Comparison of ENCODE assay signal across 20 cellular contexts in genomic region chr20:21280496-21281016, GRCh38. TPM values are rescaled to one million over a fixed set of nuclear protein-coding genes. Genes with fewer than 3 reads are reported as not detected.
A peak's percentile ranks its signal among the peaks of the same experiment; 100 is the strongest.
DNase-seq lines count a peak whose midpoint lies in the region; ATAC-seq and TF ChIP-seq lines count a peak whose summit lies in the region.
"Had no signal": no experiment of that assay in that cellular context is flagged by ENCODE, and none has a peak within 500 bp of the region (broad histone marks: within the 10 kb centered on the region; RNA-seq: fewer than 3 reads in every experiment).

No MANE protein-coding gene starts in this region.

- no peaks in the 10 kb centered on the region for H3K9me3 ChIP-seq in neuronal stem cell (replicated peaks in 1 of 2; ENCODE audit: control insufficient read depth in 2 of 2, insufficient read depth in 1 of 2, low read depth in 1 of 2, low read length in 2 of 2)
- H3K9me3 ChIP-seq: lower lobe of right lung, thyroid gland had no signal

- in situ Hi-C loops in GM13977 (cut with MboI; ENCODE audit: low pct_unique_long_range_greater_than_20kb, low sequenced_read_pairs, unreplicated experiment): no loop called here

- WGBS in neuronal stem cell (ENCODE audit: extremely low coverage in 2 of 2, insufficient read length in 2 of 2, insufficient replicate concordance in 1 of 2), 2 donors: no CpG with 5 or more reads among the region's 3 CpGs

- no peak overlapping the region for H3K27ac ChIP-seq in neuronal stem cell (replicated peaks; ENCODE audit: low read length)
- H3K27ac ChIP-seq: brain microvascular endothelial cell, gastroesophageal sphincter, lower lobe of right lung, thyroid gland had no signal

- H2BK5ac ChIP-seq in neuronal stem cell (ENCODE audit: low read length): no peak overlapping the region

- no peak overlapping the region for H2AFZ ChIP-seq in neuronal stem cell (ENCODE audit: low read length)

- peak overlapping the region; percentile 65 for H2AK5ac ChIP-seq in neuronal stem cell (ENCODE audit: low read depth, low read length)

- DNase-seq in neuronal stem cell (ENCODE audit: low spot score) (no peak), hippocampal formation (lab: John Stamatoyannopoulos, UW) (no peak), GM13977 (ENCODE audit: low spot score) (no peak), hypothalamus (lab: John Stamatoyannopoulos, UW) (no peak)
- DNase-seq in activated T-cell treated with anti-CD3 and anti-CD28 coated beads, Interleukin-2, amount 50 U/mL, for 1 hour: no peak
- DNase-seq: AML-193; brain microvascular endothelial cell; dermis blood vessel endothelial cell; erythroblast; lower lobe of right lung; MV-4-11; NCI-H2029; NCI-H510A; stimulated activated CD4-positive, alpha-beta T cell treated with anti-CD3 and anti-CD28 coated beads, Interleukin-2, amount 100 ng/mL, for 48 hours; SW 1271; thyroid gland had no signal

- H3K79me1 ChIP-seq in neuronal stem cell (ENCODE audit: low read depth, low read length): no peaks in the 10 kb centered on the region

- H3K4me1 ChIP-seq in neuronal stem cell (ENCODE audit: control insufficient read depth in 2 of 2, insufficient read depth in 1 of 2, low read depth in 1 of 2, low read length in 2 of 2): peaks cover 0 to 3% of the 10 kb centered on the region in 2 donors
- H3K4me1 ChIP-seq: gastroesophageal sphincter, lower lobe of right lung, thyroid gland had no signal

- peaks cover 0 to 14% (median 3%) of the 10 kb centered on the region in 3 experiments for H3K27me3 ChIP-seq in neuronal stem cell (ENCODE audit: control insufficient read depth in 3 of 3, insufficient read depth in 3 of 3, low read depth in 1 of 3, low read length in 3 of 3)
- H3K27me3 ChIP-seq: brain microvascular endothelial cell, thyroid gland had no signal

- H3K14ac ChIP-seq in neuronal stem cell (ENCODE audit: low read length): no peak overlapping the region

- no peak for TF ChIP-seq CTCF in GM13977 (IDR thresholded peaks at IDR 0.05; ENCODE audit: extremely low read depth, insufficient read depth, missing control alignments)

- H2BK15ac ChIP-seq in neuronal stem cell (ENCODE audit: low read length): no peak overlapping the region

- no peak overlapping the region for H3K9ac ChIP-seq in neuronal stem cell (ENCODE audit: low read depth, low read length, poor library complexity)

- no peak overlapping the region for H3K4me2 ChIP-seq in neuronal stem cell (ENCODE audit: insufficient read depth, low read length, poor library complexity, severe bottlenecking)

- peak overlapping the region in 1 of 2 donors; percentile 12 for H3K4me3 ChIP-seq in neuronal stem cell (ENCODE audit: low read length in 2 of 2)
- H3K4me3 ChIP-seq: gastroesophageal sphincter, lower lobe of right lung, thyroid gland had no signal

- no peak overlapping the region for H2BK12ac ChIP-seq in neuronal stem cell (ENCODE audit: low read length)

- peaks cover 0 to 2% of the 10 kb centered on the region in 2 donors for H3K36me3 ChIP-seq in neuronal stem cell (replicated peaks in 1 of 2; ENCODE audit: control insufficient read depth in 2 of 2, insufficient read depth in 2 of 2, low read length in 2 of 2)
- H3K36me3 ChIP-seq: brain microvascular endothelial cell, gastroesophageal sphincter, lower lobe of right lung, thyroid gland had no signal

- peak overlapping the region; percentile 22 for H3K23ac ChIP-seq in neuronal stem cell (ENCODE audit: low read depth, low read length, poor library complexity)

- ATAC-seq in GM18502 (IDR thresholded peaks at IDR 0.05; ENCODE audit: poor library complexity, unreplicated experiment) (peak; percentile 72), GM21390 (IDR thresholded peaks at IDR 0.05; ENCODE audit: unreplicated experiment) (peak; percentile 79), HG03103 (IDR thresholded peaks at IDR 0.05; ENCODE audit: low read depth, unreplicated experiment) (peak; percentile 61)
- ATAC-seq: gastroesophageal sphincter, lower lobe of right lung had no signal

- no peak overlapping the region for H2BK120ac ChIP-seq in neuronal stem cell (ENCODE audit: low read depth, low read length)

- no peak overlapping the region for H3K4ac ChIP-seq in neuronal stem cell (ENCODE audit: low read length)

- H3K18ac ChIP-seq in neuronal stem cell (ENCODE audit: low read length): no peak overlapping the region

- peak overlapping the region; percentile 29 for H4K8ac ChIP-seq in neuronal stem cell (ENCODE audit: low read depth, low read length)

- H4K91ac ChIP-seq in neuronal stem cell (ENCODE audit: low read depth, low read length, poor library complexity): no peak overlapping the region

RNA-seq across cellular contexts. Expression of gene XRN2, which starts 22.6 kb away (rescaled TPM):
- polyA plus RNA-seq in neuronal stem cell (2013, experiment 1 of 2): 83.4 TPM
- polyA plus RNA-seq in neuronal stem cell (2013, experiment 2 of 2): 85.0 TPM
